1 cellular context compared by ENCODE assay signal in genomic region chr20:64220891-64221527, GRCh38.
TF ChIP-seq lines count a peak whose summit lies in the region.

No MANE protein-coding gene starts in this region.

TF ChIP-seq in HepG2, 621 proteins besides CTCF, POLR2A, EP300 and RAD21 (continued from another document and continues in another):
- TF ChIP-seq THAP9 (CRISPR knock-in tag; IDR thresholded peaks at IDR 0.05; ENCODE audit: borderline replicate concordance) (peak; percentile 76; the same call in 1 of the 2 replicates), DBP (CRISPR knock-in tag; IDR thresholded peaks at IDR 0.05; ENCODE audit: not compliant biosample characterization) (no peak), ARID5B (CRISPR knock-in tag; IDR thresholded peaks at IDR 0.05) (peak; percentile 61), PAXIP1 (CRISPR knock-in tag; conservative IDR thresholded peaks at IDR 0.05) (peak; percentile 84), ZNF550 (CRISPR knock-in tag; IDR thresholded peaks at IDR 0.05; ENCODE audit: borderline replicate concordance) (0 out of 2 replicates have a peak, but pooled peaks have one; percentile 38), TARDBP (CRISPR knock-in tag; IDR thresholded peaks at IDR 0.05) (peak; percentile 52), ATF7-NPFF (CRISPR knock-in tag; IDR thresholded peaks at IDR 0.05; ENCODE audit: low read depth) (no peak), IRF2 (CRISPR knock-in tag; IDR thresholded peaks at IDR 0.05) (0 out of 2 replicates have a peak, but pooled peaks have one; percentile 25), ZNF296 (CRISPR knock-in tag; conservative IDR thresholded peaks at IDR 0.05) (no peak), ZBTB40 (IDR thresholded peaks at IDR 0.05) (no peak), ZBTB40 (CRISPR knock-in tag; IDR thresholded peaks at IDR 0.05) (no peak), ZNF572 (CRISPR knock-in tag; IDR thresholded peaks at IDR 0.05) (0 out of 2 replicates have a peak, but pooled peaks have one; percentile 51), HNF1B (CRISPR knock-in tag; IDR thresholded peaks at IDR 0.05) (peak; percentile 17; the same call in 1 of the 2 replicates), ZNF749 (CRISPR knock-in tag; IDR thresholded peaks at IDR 0.05; ENCODE audit: borderline replicate concordance) (no peak), HNF4A (CRISPR knock-in tag; IDR thresholded peaks at IDR 0.05) (peak; percentile 96), NR0B2 (CRISPR knock-in tag; IDR thresholded peaks at IDR 0.05) (0 out of 2 replicates have a peak, but pooled peaks have one; percentile 28), ZNF264 (CRISPR knock-in tag; IDR thresholded peaks at IDR 0.05) (0 out of 2 replicates have a peak, but pooled peaks have one; percentile 23), YEATS4 (CRISPR knock-in tag; IDR thresholded peaks at IDR 0.05; ENCODE audit: borderline replicate concordance) (peak; percentile 66; the same call in 1 of the 2 replicates), FOXM1 (CRISPR knock-in tag; IDR thresholded peaks at IDR 0.05) (0 out of 2 replicates have a peak, but pooled peaks have one; percentile 30), ZNF280D (CRISPR knock-in tag; IDR thresholded peaks at IDR 0.05) (0 out of 2 replicates have a peak, but pooled peaks have one; percentile 54), FOXK2 (IDR thresholded peaks at IDR 0.05) (no peak), ZNF746 (CRISPR knock-in tag; IDR thresholded peaks at IDR 0.05) (0 out of 2 replicates have a peak, but pooled peaks have one; percentile 39), ZNF282 (IDR thresholded peaks at IDR 0.05; ENCODE audit: partially characterized antibody) (no peak), BCL6 (CRISPR knock-in tag; IDR thresholded peaks at IDR 0.05) (peak; percentile 66; the same call in 1 of the 2 replicates), HDAC2 (CRISPR knock-in tag; IDR thresholded peaks at IDR 0.05) (peak; percentile 53; the same call in 1 of the 2 replicates)
